ENCODE assay signal across 11 cellular contexts in genomic region chr1:39116868-39117728, GRCh38.
A peak's percentile ranks its signal among the peaks of the same experiment; 100 is the strongest.
DNase-seq lines count a peak whose midpoint lies in the region; ATAC-seq, FAIRE-seq and TF ChIP-seq lines count a peak whose summit lies in the region.
"Had no signal": no experiment of that assay in that cellular context is flagged by ENCODE, and none has a peak within 500 bp of the region (broad histone marks: within the 10 kb centered on the region; RNA-seq: fewer than 3 reads in every experiment).

No MANE protein-coding gene starts in this region.

- peak; percentile 81 for ATAC-seq in K562
- ATAC-seq in left lobe of liver, result peak; percentile 83
- ATAC-seq in HG02759 (IDR thresholded peaks at IDR 0.05; ENCODE audit: unreplicated experiment), result no peak
- ATAC-seq: effector memory CD8-positive, alpha-beta T cell had no signal

- POLR2A ChIA-PET in K562 (lab: Yijun Ruan, JAX), result interaction anchor here (0.6 to 2.0 kb wide), 9 partner anchors 9 to 1087 kb away, joined by 3 to 10 read pairs (median 4); no protein-coding TSS in a partner anchor

- no peak overlapping the region for H3K4me3 ChIP-seq in K562
- no peak overlapping the region for H3K4me3 ChIP-seq in transverse colon

- H3K4me1 ChIP-seq in K562 (replicated peaks in 1 of 2; ENCODE audit: control insufficient read depth in 2 of 2, insufficient read depth in 2 of 2, low read length in 2 of 2) (peaks cover 26 to 42% of the 10 kb centered on the region in 2 experiments), transverse colon (peaks cover 34 to 68% (median 41%) of the 10 kb centered on the region in 4 donors)

- no peaks in the 10 kb centered on the region for H3K9me1 ChIP-seq in K562 (ENCODE audit: control insufficient read depth, insufficient read depth, low read length)

- H3K27me3 ChIP-seq in K562 (ENCODE audit: control insufficient read depth in 2 of 2, insufficient read depth in 2 of 2, low read length in 2 of 2), result no peaks in the 10 kb centered on the region
- H3K27me3 ChIP-seq in transverse colon, result no peaks in the 10 kb centered on the region

- no peaks in the 10 kb centered on the region for H3K9me3 ChIP-seq in K562 (replicated peaks; ENCODE audit: control insufficient read depth, insufficient read depth, low read depth, low read length)
- H3K9me3 ChIP-seq in transverse colon, result no peaks in the 10 kb centered on the region

- H3K4me2 ChIP-seq in K562 (ENCODE audit: insufficient read depth, low read length), result peak overlapping the region; percentile 64

- 0 out of 2 replicates have a peak, but pooled peaks cover 3% of the 10 kb centered on the region for H4K20me1 ChIP-seq in K562 (replicated peaks; ENCODE audit: control insufficient read depth, insufficient read depth, low read length)

- 0 out of 2 replicates have a peak, but pooled peaks have one; percentile 30 for TF ChIP-seq EP300 in K562 (IDR thresholded peaks at IDR 0.05; ENCODE audit: low read length)
- TF ChIP-seq EP300 in transverse colon (IDR thresholded peaks at IDR 0.05; ENCODE audit: low read depth), result no peak

- H3K27ac ChIP-seq in K562 (ENCODE audit: extremely low read depth, low read depth, low read length) (no peak overlapping the region; the same call in 2 of the 3 replicates), transverse colon (peak overlapping the region; percentile 55 to 70 (median 61))

- DNase-seq in NCI-H1105 treated with DMSO at 0.1 percent for 48 hours (lab: John Stamatoyannopoulos, UW), result peak; percentile 8
- no peak for DNase-seq in NCI-H1105 (lab: John Stamatoyannopoulos, UW)
- peak; percentile 48 to 73 (median 62) for DNase-seq in K562 (ENCODE audit: extremely low read depth in 1 of 4, low spot score in 3 of 4)
- DNase-seq in left lobe of liver (ENCODE audit: low spot score), result no peak
- no peak for DNase-seq in transverse colon
- DNase-seq in CD1c-positive myeloid dendritic cell (ENCODE audit: extremely low spot score), result no peak
- DNase-seq in NCI-H748 treated with DMSO at 0.1 percent for 48 hours (lab: John Stamatoyannopoulos, UW), result no peak
- DNase-seq: activated naive CD4-positive, alpha-beta T cell; effector memory CD8-positive, alpha-beta T cell; NCI-H1694 had no signal

- FAIRE-seq in K562 (lab: Jason Lieb, UNC), result peak; percentile 78

- TF ChIP-seq CTCF in K562 (IDR thresholded peaks at IDR 0.05 in 2 of 3, conservative IDR thresholded peaks at IDR 0.05 in 1 of 3; ENCODE audit: insufficient read depth in 2 of 3, low read depth in 1 of 3, low read length in 3 of 3) (no peak), transverse colon (IDR thresholded peaks at IDR 0.05) (no peak)

- TF ChIP-seq POLR2A in K562 (conservative IDR thresholded peaks at IDR 0.05), result no peak
- no peak for TF ChIP-seq POLR2A in transverse colon (IDR thresholded peaks at IDR 0.05)

- 5% methylated on average over 3 of the region's 3 CpGs for WGBS in K562 (ENCODE audit: insufficient coverage, low coverage, missing lambda C conversion rate)
- WGBS in transverse colon (ENCODE audit: low coverage in 1 of 2), 2 donors, result 70 to 74% methylated on average over 3 of the region's 3 CpGs

- BruUV-seq in K562 (replicated peaks; lab: Mats Ljungman, UMichigan), result no TSS peak

- H3K36me3 ChIP-seq in K562 (ENCODE audit: control insufficient read depth, insufficient read depth, low read length) (no peaks in the 10 kb centered on the region), transverse colon (no peaks in the 10 kb centered on the region)

- H3K9ac ChIP-seq in K562 (ENCODE audit: insufficient read depth in 1 of 2, low read depth in 2 of 2, low read length in 2 of 2), result no peak overlapping the region

- no peak overlapping the region; the same call in 1 of the 2 replicates for H2AFZ ChIP-seq in K562 (ENCODE audit: low read depth, low read length)

- peaks cover 35% of the 10 kb centered on the region for H3K79me2 ChIP-seq in K562 (ENCODE audit: control insufficient read depth, insufficient read depth, low read length)

- TF ChIP-seq RAD21 in K562 (CRISPR knock-in tag; conservative IDR thresholded peaks at IDR 0.05 in 1 of 2, IDR thresholded peaks at IDR 0.05 in 1 of 2), result no peak

- CTCF ChIA-PET in K562 (lab: Yijun Ruan, JAX; ENCODE audit: low intra/inter-chr PET ratio), result no interaction called here

- intact Hi-C loops in K562 (cut with micrococcal nuclease) (no loop called here), transverse colon (cut with DNase I; ENCODE audit: low total_unique reads) (no loop called here)

- in situ Hi-C loops in K562 (cut with MboI), result no loop called here
- in situ Hi-C loops in transverse colon (cut with MboI; ENCODE audit: low pct_ligation_motif_present in 1 of 4, low pct_unique_long_range_greater_than_20kb in 1 of 4, low sequenced_read_pairs in 3 of 4), result no loop called here

TF ChIP-seq in K562, 482 proteins besides CTCF, POLR2A, EP300 and RAD21 (continues in another document):
- TF ChIP-seq CGGBP1 (CRISPR knock-in tag; IDR thresholded peaks at IDR 0.05) (no peak), CTBP1 (IDR thresholded peaks at IDR 0.05; ENCODE audit: borderline replicate concordance) (peak; percentile 73; the same call in 1 of the 2 replicates), CREM (IDR thresholded peaks at IDR 0.05; ENCODE audit: low read depth) (peak; percentile 29; the same call in 1 of the 2 replicates), ZNF134 (CRISPR knock-in tag; conservative IDR thresholded peaks at IDR 0.05) (no peak), SREBF1 (IDR thresholded peaks at IDR 0.05; ENCODE audit: borderline replicate concordance, low read depth, low read length) (no peak), ZKSCAN1 (IDR thresholded peaks at IDR 0.05; ENCODE audit: low read depth, low read length) (no peak), FOXK2 (conservative IDR thresholded peaks at IDR 0.05 in 1 of 2, IDR thresholded peaks at IDR 0.05 in 1 of 2; ENCODE audit: low read depth in 2 of 2) (peak; percentile 68 to 83), ZNF217 (CRISPR knock-in tag; IDR thresholded peaks at IDR 0.05) (no peak), HDAC1 (IDR thresholded peaks at IDR 0.05) (peak in 1 of 2 experiments; percentile 72; a peak in 1 of 4 replicates), YY1 (IDR thresholded peaks at IDR 0.05; ENCODE audit: borderline replicate concordance in 1 of 3, control insufficient read depth in 1 of 3, extremely low read depth in 1 of 3, insufficient read depth in 3 of 3, insufficient read length in 1 of 3, insufficient replicate concordance in 2 of 3, low read depth in 1 of 3, low read length in 2 of 3) (no peak), PBX2 (CRISPR knock-in tag; IDR thresholded peaks at IDR 0.05; ENCODE audit: low read depth) (no peak), PBX2 (tag; conservative IDR thresholded peaks at IDR 0.05; ENCODE audit: low read depth) (peak; percentile 60; the same call in 1 of the 2 replicates), ZNF133 (CRISPR knock-in tag; IDR thresholded peaks at IDR 0.05) (no peak), POU5F1 (IDR thresholded peaks at IDR 0.05; ENCODE audit: borderline replicate concordance, low read depth, low read length, partially characterized antibody) (no peak), BRF2 (IDR thresholded peaks at IDR 0.05; ENCODE audit: borderline replicate concordance, insufficient read depth, insufficient read length) (no peak), SLC30A9 (CRISPR knock-in tag; IDR thresholded peaks at IDR 0.05) (no peak)
- TF ChIP-seq, protein P1, sequence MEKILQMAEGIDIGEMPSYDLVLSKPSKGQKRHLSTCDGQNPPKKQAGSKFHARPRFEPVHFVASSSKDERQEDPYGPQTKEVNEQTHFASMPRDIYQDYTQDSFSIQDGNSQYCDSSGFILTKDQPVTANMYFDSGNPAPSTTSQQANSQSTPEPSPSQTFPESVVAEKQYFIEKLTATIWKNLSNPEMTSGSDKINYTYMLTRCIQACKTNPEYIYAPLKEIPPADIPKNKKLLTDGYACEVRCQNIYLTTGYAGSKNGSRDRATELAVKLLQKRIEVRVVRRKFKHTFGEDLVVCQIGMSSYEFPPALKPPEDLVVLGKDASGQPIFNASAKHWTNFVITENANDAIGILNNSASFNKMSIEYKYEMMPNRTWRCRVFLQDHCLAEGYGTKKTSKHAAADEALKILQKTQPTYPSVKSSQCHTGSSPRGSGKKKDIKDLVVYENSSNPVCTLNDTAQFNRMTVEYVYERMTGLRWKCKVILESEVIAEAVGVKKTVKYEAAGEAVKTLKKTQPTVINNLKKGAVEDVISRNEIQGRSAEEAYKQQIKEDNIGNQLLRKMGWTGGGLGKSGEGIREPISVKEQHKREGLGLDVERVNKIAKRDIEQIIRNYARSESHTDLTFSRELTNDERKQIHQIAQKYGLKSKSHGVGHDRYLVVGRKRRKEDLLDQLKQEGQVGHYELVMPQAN (IDR thresholded peaks at IDR 0.05; ENCODE audit: borderline replicate concordance), result no peak

Comparison
In these comparisons a context has a peak if more than half of its experiments do, and no peak if none do; other contexts are left out.
1. DNase-seq: peak in NCI-H1105 treated with DMSO at 0.1 percent for 48 hours (single experiment) and K562 (4 of 4); none in NCI-H1105 (single experiment), left lobe of liver (single experiment), transverse colon (single experiment), CD1c-positive myeloid dendritic cell (single experiment) and NCI-H748 treated with DMSO at 0.1 percent for 48 hours (single experiment).